ENCODE assay signal across 9 cellular contexts in genomic region chr1:42847721-42848470, GRCh38. TPM values are rescaled to one million over a fixed set of nuclear protein-coding genes. Genes with fewer than 3 reads are reported as not detected.
DNase-seq lines count a peak whose midpoint lies in the region; ATAC-seq and TF ChIP-seq lines count a peak whose summit lies in the region.
"Had no signal": no experiment of that assay in that cellular context is flagged by ENCODE, and none has a peak within 500 bp of the region (broad histone marks: within the 10 kb centered on the region; RNA-seq: fewer than 3 reads in every experiment).

No MANE protein-coding gene starts in this region.

- CTCF ChIA-PET in activated naive CD4-positive, alpha-beta T cell treated with anti-CD3 and anti-CD28 coated beads for 36 hours (lab: Charles Lee) = interaction anchor here (0.6 to 2.8 kb wide), 7 partner anchors 10 to 226 kb away, joined by 3 to 10 read pairs (median 3); no protein-coding TSS in a partner anchor

- no peaks in the 10 kb centered on the region for H3K36me3 ChIP-seq in hepatocyte (replicated peaks; ENCODE audit: insufficient read depth, low read depth)

- no peaks in the 10 kb centered on the region for H3K9me2 ChIP-seq in hepatocyte (replicated peaks; ENCODE audit: insufficient read depth)

- no peaks in the 10 kb centered on the region for H3K27me3 Mint-ChIP-seq in activated naive CD4-positive, alpha-beta T cell treated with anti-CD3 and anti-CD28 coated beads for 36 hours (ENCODE audit: low read depth)
- H3K27me3 Mint-ChIP-seq in stimulated activated naive CD8-positive, alpha-beta T cell treated with anti-CD3 and anti-CD28 coated beads, Interleukin-15, Interleukin-2, amounts not matched to agents 100 ng/mL and 50 ng/mL, for 24 hours = no peaks in the 10 kb centered on the region

- peak overlapping the region; percentile 79 for H3K4me3 ChIP-seq in WI38 (ENCODE audit: low read depth, low read length)
- H3K4me3 ChIP-seq in hepatocyte = no peak overlapping the region

- peak overlapping the region; percentile 82 for H3K4me3 Mint-ChIP-seq in activated naive CD4-positive, alpha-beta T cell treated with anti-CD3 and anti-CD28 coated beads for 36 hours
- peak overlapping the region; percentile 92 for H3K4me3 Mint-ChIP-seq in stimulated activated naive CD8-positive, alpha-beta T cell treated with anti-CD3 and anti-CD28 coated beads, Interleukin-15, Interleukin-2, amounts not matched to agents 100 ng/mL and 50 ng/mL, for 24 hours

- H2AFZ ChIP-seq in hepatocyte = no peak overlapping the region

- peaks cover 36% of the 10 kb centered on the region for H3K36me3 Mint-ChIP-seq in activated naive CD4-positive, alpha-beta T cell treated with anti-CD3 and anti-CD28 coated beads for 36 hours (ENCODE audit: low read depth)
- H3K36me3 Mint-ChIP-seq in stimulated activated naive CD8-positive, alpha-beta T cell treated with anti-CD3 and anti-CD28 coated beads, Interleukin-15, Interleukin-2, amounts not matched to agents 100 ng/mL and 50 ng/mL, for 24 hours (ENCODE audit: low read depth) = peaks cover 42% of the 10 kb centered on the region

- peaks cover 10% of the 10 kb centered on the region for H3K4me1 ChIP-seq in hepatocyte (ENCODE audit: insufficient read depth)

- H3K4me2 ChIP-seq in hepatocyte = peak overlapping the region; percentile 90

- peaks cover 15% of the 10 kb centered on the region for H3K79me2 ChIP-seq in hepatocyte

- H3K9me3 Mint-ChIP-seq in activated naive CD4-positive, alpha-beta T cell treated with anti-CD3 and anti-CD28 coated beads for 36 hours = peaks cover 16% of the 10 kb centered on the region
- no peaks in the 10 kb centered on the region for H3K9me3 Mint-ChIP-seq in stimulated activated naive CD8-positive, alpha-beta T cell treated with anti-CD3 and anti-CD28 coated beads, Interleukin-15, Interleukin-2, amounts not matched to agents 100 ng/mL and 50 ng/mL, for 24 hours

- no peaks in the 10 kb centered on the region for H3K9me3 ChIP-seq in hepatocyte (ENCODE audit: low read depth)

- H3K4me1 Mint-ChIP-seq in activated naive CD4-positive, alpha-beta T cell treated with anti-CD3 and anti-CD28 coated beads for 36 hours (ENCODE audit: low read depth) = peaks cover 28% of the 10 kb centered on the region
- peaks cover 47% of the 10 kb centered on the region for H3K4me1 Mint-ChIP-seq in stimulated activated naive CD8-positive, alpha-beta T cell treated with anti-CD3 and anti-CD28 coated beads, Interleukin-15, Interleukin-2, amounts not matched to agents 100 ng/mL and 50 ng/mL, for 24 hours (ENCODE audit: low read depth)

- WGBS in hepatocyte (ENCODE audit: low lambda C conversion rate, missing lambda C conversion rate) = 78% methylated on average over 6 of the region's 6 CpGs

- H3K27ac Mint-ChIP-seq in activated naive CD4-positive, alpha-beta T cell treated with anti-CD3 and anti-CD28 coated beads for 36 hours = peak overlapping the region; percentile 68
- H3K27ac Mint-ChIP-seq in stimulated activated naive CD8-positive, alpha-beta T cell treated with anti-CD3 and anti-CD28 coated beads, Interleukin-15, Interleukin-2, amounts not matched to agents 100 ng/mL and 50 ng/mL, for 24 hours = peak overlapping the region; percentile 88

- TF ChIP-seq CTCF in WI38 (IDR thresholded peaks at IDR 0.05; ENCODE audit: low read depth, low read length) (no peak), hepatocyte (IDR thresholded peaks at IDR 0.05; ENCODE audit: poor library complexity) (no peak)

- H3K27ac ChIP-seq in hepatocyte = no peak overlapping the region

- no peaks in the 10 kb centered on the region for H4K20me1 ChIP-seq in hepatocyte (ENCODE audit: insufficient read depth, poor library complexity, severe bottlenecking)

- peak; percentile 26 for DNase-seq in activated naive CD4-positive, alpha-beta T cell treated with anti-CD3 and anti-CD28 coated beads for 36 hours
- DNase-seq in activated naive CD4-positive, alpha-beta T cell (lab: John Stamatoyannopoulos, UW) = no peak
- DNase-seq in hepatocyte (ENCODE audit: low spot score) (no peak), NCI-H510A treated with DMSO at 0.1 percent for 48 hours (lab: John Stamatoyannopoulos, UW) (no peak), HuH-7 (ENCODE audit: low spot score) (no peak)
- DNase-seq: NCI-H345 had no signal

- no peak for ATAC-seq in HG02870 (IDR thresholded peaks at IDR 0.05; ENCODE audit: unreplicated experiment)

- no peaks in the 10 kb centered on the region for H3K27me3 ChIP-seq in hepatocyte

- intact Hi-C loops in activated naive CD4-positive, alpha-beta T cell treated with anti-CD3 and anti-CD28 coated beads for 36 hours (cut with micrococcal nuclease) = loop anchor here (2.0 to 10.0 kb wide), 4 partner anchors 109 to 383 kb away; partner anchors contain the start of genes CCDC30, PPIH, SLC2A1 and YBX1

RNA-seq across cellular contexts. Expression of gene ZNF691, which starts 1.5 kb away (rescaled TPM):
- 1 to 10 TPM; 4.6 to 5.3 TPM for total RNA-seq in activated naive CD4-positive, alpha-beta T cell treated with anti-CD3 and anti-CD28 coated beads for 36 hours
- 8.6 and 13.2 TPM in 2 replicates for total RNA-seq in hepatocyte
- polyA plus RNA-seq in hepatocyte = 6.9 and 8.7 TPM in 2 replicates

RNA-seq across cellular contexts. Expression of gene SVBP, which starts 30.7 kb away (rescaled TPM):
- 10 to 100 TPM; 16.4 to 17.0 TPM for total RNA-seq in activated naive CD4-positive, alpha-beta T cell treated with anti-CD3 and anti-CD28 coated beads for 36 hours
- 38.0 and 49.6 TPM in 2 replicates for total RNA-seq in hepatocyte
- 50.6 and 56.8 TPM in 2 replicates for polyA plus RNA-seq in hepatocyte

RNA-seq across cellular contexts. Expression of gene ERMAP, which starts 31.0 kb away (rescaled TPM):
- 1 to 10 TPM; 3.1 TPM for total RNA-seq in activated naive CD4-positive, alpha-beta T cell treated with anti-CD3 and anti-CD28 coated beads for 36 hours
- total RNA-seq in hepatocyte = 17.5 and 20.4 TPM in 2 replicates
- 6.2 and 6.5 TPM in 2 replicates for polyA plus RNA-seq in hepatocyte
